In the genomic region with DNA sequence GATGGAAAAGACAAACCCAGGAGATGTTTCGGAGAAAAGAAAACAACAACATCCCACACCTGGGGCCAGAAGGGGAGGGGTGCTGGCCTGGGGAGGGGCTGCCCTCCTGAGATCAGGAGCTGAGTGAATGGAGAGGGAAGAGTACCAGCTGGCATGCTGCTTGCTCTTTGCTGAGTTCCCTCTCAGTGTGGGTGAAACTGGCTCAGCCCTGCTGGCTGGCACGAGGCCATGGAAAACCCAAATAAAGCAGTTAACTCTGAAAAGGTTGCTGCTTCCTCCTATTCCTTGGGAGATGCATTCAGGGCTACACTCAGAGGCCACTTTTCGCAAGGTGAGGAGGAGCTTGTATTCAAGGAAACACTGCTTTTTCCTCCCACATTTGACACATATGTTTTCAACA, we compare ENCODE assay signal across 15 cellular contexts. TPM values are rescaled to one million over a fixed set of nuclear protein-coding genes. Genes with fewer than 3 reads are reported as not detected.
DNase-seq lines count a peak whose midpoint lies in the region; ATAC-seq and TF ChIP-seq lines count a peak whose summit lies in the region.
"Had no signal": no experiment of that assay in that cellular context is flagged by ENCODE, and none has a peak within 500 bp of the region (broad histone marks: within the 10 kb centered on the region; RNA-seq: fewer than 3 reads in every experiment).

No MANE protein-coding gene starts in this region.

- no peaks in the 10 kb centered on the region for H3K27me3 ChIP-seq in Peyer's patch
- H3K27me3 ChIP-seq: ascending aorta, uterus had no signal

- no peak overlapping the region for H3K4me3 ChIP-seq in Peyer's patch
- H3K4me3 ChIP-seq: ascending aorta, uterus had no signal

- H3K27me3 Mint-ChIP-seq in CD14-positive monocyte (ENCODE audit: low read depth in 3 of 3): peaks cover 23 to 29% (median 27%) of the 10 kb centered on the region in 3 donors

- peak overlapping the region in 5 of 7 donors; percentile 18 to 89 (median 79) for H3K27ac Mint-ChIP-seq in CD14-positive monocyte

- peaks cover 28% of the 10 kb centered on the region for H3K4me1 Mint-ChIP-seq in CD14-positive monocyte

- H3K36me3 ChIP-seq in Peyer's patch: no peaks in the 10 kb centered on the region
- H3K36me3 ChIP-seq: ascending aorta, uterus had no signal

- H3K4me1 ChIP-seq in Peyer's patch: no peaks in the 10 kb centered on the region
- H3K4me1 ChIP-seq: uterus had no signal

- no peak for TF ChIP-seq POLR2A in Peyer's patch (IDR thresholded peaks at IDR 0.05)

- peaks cover 0 to 2% (median 0%) of the 10 kb centered on the region in 7 donors for H3K9me3 Mint-ChIP-seq in CD14-positive monocyte

- peak; percentile 12 for ATAC-seq in GM21786 (IDR thresholded peaks at IDR 0.05; ENCODE audit: unreplicated experiment)
- no peak for ATAC-seq in GM18519 (IDR thresholded peaks at IDR 0.05; ENCODE audit: low FRiP score, unreplicated experiment)
- ATAC-seq: Panc1 had no signal

- TF ChIP-seq CTCF in CD14-positive monocyte (IDR thresholded peaks at IDR 0.05): no peak
- TF ChIP-seq CTCF in Peyer's patch (IDR thresholded peaks at IDR 0.05): no peak

- H3K9me3 ChIP-seq in Peyer's patch: no peaks in the 10 kb centered on the region
- H3K9me3 ChIP-seq: ascending aorta, uterus had no signal

- H3K36me3 Mint-ChIP-seq in CD14-positive monocyte: peaks cover 0 to 2% of the 10 kb centered on the region in 2 donors

- DNase-seq in CD14-positive monocyte (ENCODE audit: low spot score): no peak
- DNase-seq in NCI-H446 (lab: John Stamatoyannopoulos, UW): peak; percentile 69 to 84
- DNase-seq in inferior parietal cortex (ENCODE audit: extremely low spot score): peak; percentile 58
- no peak for DNase-seq in AG08396 (ENCODE audit: low spot score)
- DNase-seq in Peyer's patch: no peak
- no peak for DNase-seq in D341Med (ENCODE audit: low spot score)
- DNase-seq: effector CD4-positive, alpha-beta T cell; uterus had no signal

- H3K4me3 Mint-ChIP-seq in CD14-positive monocyte: peak overlapping the region in 1 of 2 donors; percentile 36

- intact Hi-C loops in CD14-positive monocyte (cut with micrococcal nuclease): no loop called here

- H3K27ac ChIP-seq in Peyer's patch: no peak overlapping the region
- H3K27ac ChIP-seq: ascending aorta, uterus had no signal

RNA-seq across cellular contexts. Expression of a gene that starts 8.0 kb away (rescaled TPM):
- polyA plus RNA-seq in CD14-positive monocyte: not detected
- total RNA-seq in Peyer's patch: not detected
- total RNA-seq: ascending aorta, fibroblast of villous mesenchyme, mucosa of gallbladder, pulmonary artery endothelial cell, uterus had no signal

RNA-seq across cellular contexts. Expression of a gene that starts 16.3 kb away (rescaled TPM):
- polyA plus RNA-seq in CD14-positive monocyte: not detected
- total RNA-seq in Peyer's patch: 1 to 10 TPM in 2 of 4 donors, under 1 TPM in 1, not detected in 1; 0.67 to 2.1 (median 1.7) TPM
- total RNA-seq: ascending aorta, fibroblast of villous mesenchyme, pulmonary artery endothelial cell had no signal

Comparison
In these comparisons a context has a peak if more than half of its experiments do, and no peak if none do; other contexts are left out.
1. DNase-seq: peak in NCI-H446 (2 of 2) and inferior parietal cortex (single experiment); none in CD14-positive monocyte (single experiment), AG08396 (single experiment), Peyer's patch (0 of 3) and D341Med (single experiment).